32 cellular contexts compared by ENCODE assay signal in genomic region chr13:111911754-111912452, GRCh38.
DNase-seq lines count a peak whose midpoint lies in the region; ATAC-seq, FAIRE-seq and TF ChIP-seq lines count a peak whose summit lies in the region.
"Had no signal": no experiment of that assay in that cellular context is flagged by ENCODE, and none has a peak within 500 bp of the region (broad histone marks: within the 10 kb centered on the region; RNA-seq: fewer than 3 reads in every experiment).

No MANE protein-coding gene starts in this region.

- peaks cover under 1% of the 10 kb centered on the region for H3K9me3 Mint-ChIP-seq in activated CD4-positive, alpha-beta memory T cell treated with anti-CD3 and anti-CD28 coated beads, Interleukin-2, amount 10 ng/mL, durations not matched to agents 7 days and 5 days
- H3K9me3 Mint-ChIP-seq in activated CD4-positive, alpha-beta memory T cell treated with anti-CD3 and anti-CD28 coated beads for 36 hours: no peaks in the 10 kb centered on the region
- H3K9me3 Mint-ChIP-seq: activated CD4-positive, alpha-beta T cell treated with anti-CD3 and anti-CD28 coated beads, Interleukin-2, amount 10 ng/mL, durations not matched to agents 24 days and 14 days; CD4-positive, CD25-positive, alpha-beta regulatory T cell; natural killer cell treated with Interleukin-12 subunit alpha and Interleukin-12 subunit beta and Interleukin-15 and Interleukin-18, amount 100 ng/mL, for 72 hours; stimulated activated naive CD8-positive, alpha-beta T cell treated with anti-CD3 and anti-CD28 coated beads, Interleukin-15, amount 100 ng/mL, for 72 hours had no signal

- no peak for TF ChIP-seq EP300 in sigmoid colon (IDR thresholded peaks at IDR 0.05)

- H3K27ac Mint-ChIP-seq in activated CD4-positive, alpha-beta memory T cell treated with anti-CD3 and anti-CD28 coated beads, Interleukin-2, amount 10 ng/mL, durations not matched to agents 7 days and 5 days: no peak overlapping the region
- H3K27ac Mint-ChIP-seq in activated CD4-positive, alpha-beta memory T cell treated with anti-CD3 and anti-CD28 coated beads for 36 hours: no peak overlapping the region
- H3K27ac Mint-ChIP-seq: activated CD4-positive, alpha-beta T cell treated with anti-CD3 and anti-CD28 coated beads, Interleukin-2, amount 10 ng/mL, durations not matched to agents 24 days and 14 days; CD4-positive, CD25-positive, alpha-beta regulatory T cell; natural killer cell treated with Interleukin-12 subunit alpha and Interleukin-12 subunit beta and Interleukin-15 and Interleukin-18, amount 100 ng/mL, for 72 hours; stimulated activated naive CD8-positive, alpha-beta T cell treated with anti-CD3 and anti-CD28 coated beads, Interleukin-15, amount 100 ng/mL, for 72 hours had no signal

- no peaks in the 10 kb centered on the region for H3K4me1 ChIP-seq in sigmoid colon
- H3K4me1 ChIP-seq: A549, SJCRH30 had no signal

- H3K27ac ChIP-seq in sigmoid colon: no peak overlapping the region
- H3K27ac ChIP-seq: A549, brain microvascular endothelial cell, SJCRH30, VCaP had no signal

- no peaks in the 10 kb centered on the region for H3K9me3 ChIP-seq in sigmoid colon
- H3K9me3 ChIP-seq: A549, mucosa of descending colon, SJCRH30 had no signal

- POLR2A ChIA-PET in activated CD4-positive, alpha-beta memory T cell treated with anti-CD3 and anti-CD28 coated beads, Interleukin-2, amount 10 ng/mL, durations not matched to agents 7 days and 5 days (lab: Charles Lee): no interaction called here
- POLR2A ChIA-PET in activated CD4-positive, alpha-beta memory T cell treated with anti-CD3 and anti-CD28 coated beads for 36 hours (lab: Charles Lee): no interaction called here

- no peak for TF ChIP-seq POLR2A in sigmoid colon (IDR thresholded peaks at IDR 0.05)

- H3K27me3 Mint-ChIP-seq in activated CD4-positive, alpha-beta memory T cell treated with anti-CD3 and anti-CD28 coated beads, Interleukin-2, amount 10 ng/mL, durations not matched to agents 7 days and 5 days: no peaks in the 10 kb centered on the region
- H3K27me3 Mint-ChIP-seq in activated CD4-positive, alpha-beta memory T cell treated with anti-CD3 and anti-CD28 coated beads for 36 hours: no peaks in the 10 kb centered on the region
- H3K27me3 Mint-ChIP-seq: activated CD4-positive, alpha-beta T cell treated with anti-CD3 and anti-CD28 coated beads, Interleukin-2, amount 10 ng/mL, durations not matched to agents 24 days and 14 days; stimulated activated naive CD8-positive, alpha-beta T cell treated with anti-CD3 and anti-CD28 coated beads, Interleukin-15, amount 100 ng/mL, for 72 hours had no signal

- no peak for ATAC-seq in HG03520 (IDR thresholded peaks at IDR 0.05; ENCODE audit: unreplicated experiment)
- no peak for ATAC-seq in GM21515 (IDR thresholded peaks at IDR 0.05; ENCODE audit: unreplicated experiment)
- ATAC-seq: A549; K562; mucosa of descending colon; natural killer cell treated with Interleukin-12 subunit alpha and Interleukin-12 subunit beta and Interleukin-15 and Interleukin-18, amount 100 ng/mL, for 72 hours; stimulated activated naive CD8-positive, alpha-beta T cell treated with anti-CD3 and anti-CD28 coated beads, Interleukin-15, amount 100 ng/mL, for 72 hours had no signal

- peak; percentile 7 for DNase-seq in activated CD4-positive, alpha-beta memory T cell treated with anti-CD3 and anti-CD28 coated beads, Interleukin-2, amount 10 ng/mL, durations not matched to agents 7 days and 5 days
- DNase-seq in activated CD4-positive, alpha-beta memory T cell treated with anti-CD3 and anti-CD28 coated beads for 36 hours: no peak
- peak; percentile 31 for DNase-seq in NCI-H1105 treated with DMSO at 0.1 percent for 48 hours (lab: John Stamatoyannopoulos, UW)
- peak; percentile 29 for DNase-seq in islet precursor cell
- DNase-seq in sigmoid colon: peak; percentile 19
- no peak for DNase-seq in HTR-8/SVneo (ENCODE audit: insufficient read length, low spot score)
- DNase-seq: activated CD4-positive, alpha-beta T cell treated with anti-CD3 and anti-CD28 coated beads, Interleukin-2, amount 10 ng/mL, durations not matched to agents 24 days and 14 days; activated naive CD4-positive, alpha-beta T cell treated with anti-CD3 and anti-CD28 coated beads, Interleukin-2, amount 50 U/mL, for 16 hours; brain microvascular endothelial cell; CD4-positive, CD25-positive, alpha-beta regulatory T cell; kidney glomerular epithelial cell; mucosa of descending colon; NCI-H2081; NCI-H345; NCI-H82; RPMI8226; SJCRH30; small intestine; stimulated activated CD4-positive, alpha-beta T cell treated with anti-CD3 and anti-CD28 coated beads, Interleukin-1b, Interleukin-23, amount 100 ng/mL, for 48 hours; stimulated activated naive CD8-positive, alpha-beta T cell treated with anti-CD3 and anti-CD28 coated beads, Interleukin-15, amount 100 ng/mL, for 72 hours; SW 1271 had no signal

- no peak for TF ChIP-seq CTCF in sigmoid colon (IDR thresholded peaks at IDR 0.05)

- no peak overlapping the region for H3K4me3 ChIP-seq in sigmoid colon
- H3K4me3 ChIP-seq: A549, K562, mucosa of descending colon, SJCRH30 had no signal

- no peak overlapping the region for H3K4me3 Mint-ChIP-seq in activated CD4-positive, alpha-beta memory T cell treated with anti-CD3 and anti-CD28 coated beads, Interleukin-2, amount 10 ng/mL, durations not matched to agents 7 days and 5 days
- H3K4me3 Mint-ChIP-seq in activated CD4-positive, alpha-beta memory T cell treated with anti-CD3 and anti-CD28 coated beads for 36 hours: no peak overlapping the region
- H3K4me3 Mint-ChIP-seq: activated CD4-positive, alpha-beta T cell treated with anti-CD3 and anti-CD28 coated beads, Interleukin-2, amount 10 ng/mL, durations not matched to agents 24 days and 14 days; CD4-positive, CD25-positive, alpha-beta regulatory T cell; natural killer cell treated with Interleukin-12 subunit alpha and Interleukin-12 subunit beta and Interleukin-15 and Interleukin-18, amount 100 ng/mL, for 72 hours; stimulated activated naive CD8-positive, alpha-beta T cell treated with anti-CD3 and anti-CD28 coated beads, Interleukin-15, amount 100 ng/mL, for 72 hours had no signal

- H3K4me1 Mint-ChIP-seq in activated CD4-positive, alpha-beta memory T cell treated with anti-CD3 and anti-CD28 coated beads, Interleukin-2, amount 10 ng/mL, durations not matched to agents 7 days and 5 days: no peaks in the 10 kb centered on the region
- H3K4me1 Mint-ChIP-seq in activated CD4-positive, alpha-beta memory T cell treated with anti-CD3 and anti-CD28 coated beads for 36 hours (ENCODE audit: low read depth): no peaks in the 10 kb centered on the region
- H3K4me1 Mint-ChIP-seq: activated CD4-positive, alpha-beta T cell treated with anti-CD3 and anti-CD28 coated beads, Interleukin-2, amount 10 ng/mL, durations not matched to agents 24 days and 14 days; CD4-positive, CD25-positive, alpha-beta regulatory T cell; stimulated activated naive CD8-positive, alpha-beta T cell treated with anti-CD3 and anti-CD28 coated beads, Interleukin-15, amount 100 ng/mL, for 72 hours had no signal

- H3K27me3 ChIP-seq in sigmoid colon: peaks cover 0 to 7% (median 0%) of the 10 kb centered on the region in 3 donors
- H3K27me3 ChIP-seq: brain microvascular endothelial cell had no signal

- intact Hi-C loops in activated CD4-positive, alpha-beta memory T cell treated with anti-CD3 and anti-CD28 coated beads for 36 hours (cut with micrococcal nuclease): no loop called here
- intact Hi-C loops in sigmoid colon (cut with DNase I): no loop called here

- H3K36me3 Mint-ChIP-seq in activated CD4-positive, alpha-beta memory T cell treated with anti-CD3 and anti-CD28 coated beads, Interleukin-2, amount 10 ng/mL, durations not matched to agents 7 days and 5 days (ENCODE audit: low read depth): no peaks in the 10 kb centered on the region
- no peaks in the 10 kb centered on the region for H3K36me3 Mint-ChIP-seq in activated CD4-positive, alpha-beta memory T cell treated with anti-CD3 and anti-CD28 coated beads for 36 hours
- H3K36me3 Mint-ChIP-seq: CD4-positive, CD25-positive, alpha-beta regulatory T cell; natural killer cell treated with Interleukin-12 subunit alpha and Interleukin-12 subunit beta and Interleukin-15 and Interleukin-18, amount 100 ng/mL, for 72 hours had no signal

- CTCF ChIA-PET in activated CD4-positive, alpha-beta memory T cell treated with anti-CD3 and anti-CD28 coated beads, Interleukin-2, amount 10 ng/mL, durations not matched to agents 7 days and 5 days (lab: Charles Lee): no interaction called here
- CTCF ChIA-PET in activated CD4-positive, alpha-beta memory T cell treated with anti-CD3 and anti-CD28 coated beads for 36 hours (lab: Charles Lee): no interaction called here

- no peak for FAIRE-seq in HTR-8/SVneo (lab: Jason Lieb, UNC)
- FAIRE-seq: A549, D721Med, frontal cortex, GM18507, GM19239, H1, K562, small intestine had no signal

- WGBS in sigmoid colon, 2 donors: 88 to 90% methylated on average over 11 of the region's 11 CpGs

- H3K36me3 ChIP-seq in sigmoid colon: no peaks in the 10 kb centered on the region
- H3K36me3 ChIP-seq: brain microvascular endothelial cell, SJCRH30 had no signal

Comparison
In these comparisons a context has a peak if more than half of its experiments do, and no peak if none do; other contexts are left out.
1. DNase-seq: peak in activated CD4-positive, alpha-beta memory T cell treated with anti-CD3 and anti-CD28 coated beads, Interleukin-2, amount 10 ng/mL, durations not matched to agents 7 days and 5 days (single experiment), NCI-H1105 treated with DMSO at 0.1 percent for 48 hours (single experiment), islet precursor cell (single experiment) and sigmoid colon (single experiment); none in activated CD4-positive, alpha-beta memory T cell treated with anti-CD3 and anti-CD28 coated beads for 36 hours (single experiment) and HTR-8/SVneo (single experiment).